ENCODE assay signal across 33 cellular contexts in the genomic region with DNA sequence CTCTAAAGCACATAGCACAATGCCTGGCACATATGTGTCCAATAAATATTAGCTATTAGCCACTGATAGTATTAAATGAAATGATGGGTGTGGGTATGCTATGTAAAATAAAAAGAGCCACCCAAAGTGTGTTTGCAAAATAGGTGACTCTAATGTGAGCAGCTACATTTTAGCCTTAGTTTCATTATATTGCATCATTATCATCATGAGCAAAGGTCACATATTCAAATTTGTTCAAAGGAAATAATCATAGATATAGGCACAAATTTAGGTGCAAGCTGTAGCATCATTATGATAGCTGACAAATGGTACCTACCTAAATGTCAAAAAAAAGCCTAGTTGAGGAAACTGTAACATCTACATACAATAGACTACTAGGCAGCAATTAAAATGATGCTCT.
DNase-seq lines count a peak whose midpoint lies in the region; ATAC-seq, FAIRE-seq and TF ChIP-seq lines count a peak whose summit lies in the region.
"Had no signal": no experiment of that assay in that cellular context is flagged by ENCODE, and none has a peak within 500 bp of the region (broad histone marks: within the 10 kb centered on the region; RNA-seq: fewer than 3 reads in every experiment).

No MANE protein-coding gene starts in this region.

- peak; percentile 17 for FAIRE-seq in astrocyte (lab: Jason Lieb, UNC)
- no peak for FAIRE-seq in K562 (lab: Jason Lieb, UNC)
- FAIRE-seq: A204.1, A549 had no signal

- ATAC-seq in K562: no peak
- ATAC-seq in GM18520 (IDR thresholded peaks at IDR 0.05; ENCODE audit: unreplicated experiment): no peak
- ATAC-seq: A549; CD8-positive, alpha-beta T cell had no signal

- H3K27me3 Mint-ChIP-seq in astrocyte (ENCODE audit: low read depth, unreplicated experiment): no peaks in the 10 kb centered on the region
- H3K27me3 Mint-ChIP-seq: B cell; CD4-positive, alpha-beta memory T cell; CD4-positive, alpha-beta T cell; CD4-positive, CD25-positive, alpha-beta regulatory T cell; CD8-positive, alpha-beta memory T cell had no signal

- H3K4me3 Mint-ChIP-seq in astrocyte (ENCODE audit: unreplicated experiment): no peak overlapping the region
- H3K4me3 Mint-ChIP-seq: B cell; CD14-positive monocyte; CD4-positive, alpha-beta memory T cell; CD4-positive, alpha-beta T cell; CD4-positive, CD25-positive, alpha-beta regulatory T cell; CD8-positive, alpha-beta memory T cell; CD8-positive, alpha-beta T cell had no signal

- H3K9me3 ChIP-seq in astrocyte (ENCODE audit: insufficient read depth, low read depth, low read length) (no peaks in the 10 kb centered on the region), K562 (replicated peaks; ENCODE audit: control insufficient read depth, insufficient read depth, low read depth, low read length) (no peaks in the 10 kb centered on the region)
- H3K9me3 ChIP-seq: A549; BE2C; BLaER1; BLaER1 treated with 17β-estradiol and CSF1 and Interleukin-3, amounts not matched to agents 10 nM and 100 nM; Caco-2 had no signal

- no peaks in the 10 kb centered on the region for H3K4me1 Mint-ChIP-seq in astrocyte (ENCODE audit: low read depth, unreplicated experiment)
- H3K4me1 Mint-ChIP-seq: B cell; CD4-positive, alpha-beta memory T cell; CD4-positive, CD25-positive, alpha-beta regulatory T cell; CD8-positive, alpha-beta memory T cell had no signal

- intact Hi-C loops in K562 (cut with micrococcal nuclease): no loop called here

- H3K4me1 ChIP-seq in astrocyte (ENCODE audit: insufficient read depth, low read length): no peaks in the 10 kb centered on the region
- no peaks in the 10 kb centered on the region for H3K4me1 ChIP-seq in K562 (replicated peaks in 1 of 2; ENCODE audit: control insufficient read depth in 2 of 2, insufficient read depth in 2 of 2, low read length in 2 of 2)
- H3K4me1 ChIP-seq: A549; BE2C; BLaER1; BLaER1 treated with 17β-estradiol and CSF1 and Interleukin-3, amounts not matched to agents 10 nM and 100 nM; Caco-2 had no signal

- H3K27me3 ChIP-seq in astrocyte (ENCODE audit: insufficient read depth, low read length) (no peaks in the 10 kb centered on the region), K562 (ENCODE audit: control insufficient read depth in 2 of 2, insufficient read depth in 2 of 2, low read length in 2 of 2) (no peaks in the 10 kb centered on the region)
- H3K27me3 ChIP-seq: BE2C had no signal

- H3K9me3 Mint-ChIP-seq in astrocyte (ENCODE audit: unreplicated experiment): no peaks in the 10 kb centered on the region
- H3K9me3 Mint-ChIP-seq: CD14-positive monocyte; CD4-positive, alpha-beta T cell; CD4-positive, CD25-positive, alpha-beta regulatory T cell; CD8-positive, alpha-beta T cell had no signal

- H3K36me3 Mint-ChIP-seq in astrocyte (ENCODE audit: low read depth, unreplicated experiment): no peaks in the 10 kb centered on the region
- H3K36me3 Mint-ChIP-seq: CD14-positive monocyte; CD4-positive, alpha-beta memory T cell; CD4-positive, CD25-positive, alpha-beta regulatory T cell; CD8-positive, alpha-beta memory T cell; CD8-positive, alpha-beta T cell had no signal

- no peak overlapping the region for H2AFZ ChIP-seq in astrocyte (ENCODE audit: low read depth, low read length)
- H2AFZ ChIP-seq in K562 (ENCODE audit: low read depth, low read length): no peak overlapping the region

- no peak overlapping the region for H3K27ac Mint-ChIP-seq in astrocyte (ENCODE audit: unreplicated experiment)
- H3K27ac Mint-ChIP-seq: B cell; CD4-positive, alpha-beta memory T cell; CD4-positive, alpha-beta T cell; CD4-positive, CD25-positive, alpha-beta regulatory T cell; CD8-positive, alpha-beta memory T cell; CD8-positive, alpha-beta T cell had no signal

- no peak for TF ChIP-seq RAD21 in K562 (CRISPR knock-in tag; conservative IDR thresholded peaks at IDR 0.05 in 1 of 2, IDR thresholded peaks at IDR 0.05 in 1 of 2)

- CTCF ChIA-PET in K562 (lab: Yijun Ruan, JAX; ENCODE audit: low intra/inter-chr PET ratio): no interaction called here

- H3K4me2 ChIP-seq in astrocyte (ENCODE audit: low read length) (no peak overlapping the region), K562 (ENCODE audit: insufficient read depth, low read length) (no peak overlapping the region)
- H3K4me2 ChIP-seq: A549; BLaER1; BLaER1 treated with 17β-estradiol and CSF1 and Interleukin-3, amounts not matched to agents 10 nM and 100 nM had no signal

- in situ Hi-C loops in K562 (cut with MboI) (no loop called here), ACHN (cut with HindIII; ENCODE audit: low pct_ligation_motif_present, low pct_unique_long_range_greater_than_20kb, low sequenced_read_pairs) (no loop called here)

- H3K79me2 ChIP-seq in astrocyte (ENCODE audit: insufficient read depth, low read length) (no peaks in the 10 kb centered on the region), K562 (ENCODE audit: control insufficient read depth, insufficient read depth, low read length) (no peaks in the 10 kb centered on the region)

- H3K9me1 ChIP-seq in K562 (ENCODE audit: control insufficient read depth, insufficient read depth, low read length): no peaks in the 10 kb centered on the region

- no peak overlapping the region for H3K4me3 ChIP-seq in astrocyte (ENCODE audit: insufficient read depth, low read depth, low read length)
- no peak overlapping the region for H3K4me3 ChIP-seq in K562
- H3K4me3 ChIP-seq: A549; BLaER1; BLaER1 treated with 17β-estradiol and CSF1 and Interleukin-3, amounts not matched to agents 10 nM and 100 nM had no signal

- BruUV-seq in K562 (replicated peaks; lab: Mats Ljungman, UMichigan): no TSS peak

- peak; percentile 18 for DNase-seq in OCI-M1 (lab: John Stamatoyannopoulos, UW)
- DNase-seq in astrocyte (ENCODE audit: low read depth): no peak
- DNase-seq in K562 (ENCODE audit: extremely low read depth in 1 of 4, low spot score in 3 of 4): no peak
- no peak for DNase-seq in middle frontal gyrus (ENCODE audit: extremely low spot score, low spot score)
- no peak for DNase-seq in ACHN
- DNase-seq: 8988T; AML-193; BE2C; C1 segment of cervical spinal cord; Caco-2; Calu3; CD4-positive, alpha-beta memory T cell; CD4-positive, alpha-beta T cell; CD4-positive, CD25-positive, alpha-beta regulatory T cell; CD8-positive, alpha-beta memory T cell; CD8-positive, alpha-beta T cell; COR-L47; DMS 273 treated with DMSO at 0.1 percent for 48 hours; DMS153; DMS53; DMS79; DMS79 treated with DMSO at 0.1 percent for 48 hours; DND-41; EL had no signal

- TF ChIP-seq POLR2A in K562 (conservative IDR thresholded peaks at IDR 0.05): no peak

- H4K20me1 ChIP-seq in astrocyte (ENCODE audit: insufficient read depth, low read length) (no peaks in the 10 kb centered on the region), K562 (replicated peaks; ENCODE audit: control insufficient read depth, insufficient read depth, low read length) (no peaks in the 10 kb centered on the region)
- H4K20me1 ChIP-seq: BLaER1; BLaER1 treated with 17β-estradiol and CSF1 and Interleukin-3, amounts not matched to agents 10 nM and 100 nM had no signal

- no peak overlapping the region for H3K27ac ChIP-seq in astrocyte (ENCODE audit: low read depth, low read length)
- no peak overlapping the region for H3K27ac ChIP-seq in K562 (ENCODE audit: extremely low read depth, low read depth, low read length)
- H3K27ac ChIP-seq: 22Rv1; A549; BLaER1; BLaER1 treated with 17β-estradiol and CSF1 and Interleukin-3, amounts not matched to agents 10 nM and 100 nM; C4-2B had no signal

- H3K9ac ChIP-seq in astrocyte (ENCODE audit: low read length) (no peak overlapping the region), K562 (ENCODE audit: insufficient read depth in 1 of 2, low read depth in 2 of 2, low read length in 2 of 2) (no peak overlapping the region)
- H3K9ac ChIP-seq: BLaER1; BLaER1 treated with 17β-estradiol and CSF1 and Interleukin-3, amounts not matched to agents 10 nM and 100 nM had no signal

- POLR2A ChIA-PET in K562 (lab: Yijun Ruan, JAX): interaction anchor here (1.1 kb wide), 1 partner anchor 95 kb away, joined by 3 read pairs; no protein-coding TSS in a partner anchor

- TF ChIP-seq CTCF in astrocyte (IDR thresholded peaks at IDR 0.05; ENCODE audit: insufficient read depth, low read depth, low read length) (no peak), K562 (IDR thresholded peaks at IDR 0.05 in 2 of 3, conservative IDR thresholded peaks at IDR 0.05 in 1 of 3; ENCODE audit: insufficient read depth in 2 of 3, low read depth in 1 of 3, low read length in 3 of 3) (no peak)

- TF ChIP-seq EP300 in K562 (IDR thresholded peaks at IDR 0.05; ENCODE audit: low read length): no peak

- no peaks in the 10 kb centered on the region for H3K36me3 ChIP-seq in astrocyte (ENCODE audit: insufficient read depth, low read length)
- H3K36me3 ChIP-seq in K562 (ENCODE audit: control insufficient read depth, insufficient read depth, low read length): no peaks in the 10 kb centered on the region
- H3K36me3 ChIP-seq: BE2C; BLaER1; BLaER1 treated with 17β-estradiol and CSF1 and Interleukin-3, amounts not matched to agents 10 nM and 100 nM had no signal

TF ChIP-seq in K562, 482 proteins besides CTCF, POLR2A, EP300 and RAD21:
- no peak for TF ChIP-seq MXI1 (IDR thresholded peaks at IDR 0.05; ENCODE audit: low read depth, low read length)
- peak; percentile 56; the same call in 1 of the 2 replicates for TF ChIP-seq ATF3 (IDR thresholded peaks at IDR 0.05)
- no peak for TF ChIP-seq ATF3 (CRISPR knock-in tag; conservative IDR thresholded peaks at IDR 0.05)
- TF ChIP-seq CEBPG (CRISPR knock-in tag; IDR thresholded peaks at IDR 0.05): no peak
- peak in 1 of 2 experiments; percentile 80; a peak in 2 of 4 replicates for TF ChIP-seq CEBPG (tag; conservative IDR thresholded peaks at IDR 0.05 in 1 of 2, IDR thresholded peaks at IDR 0.05 in 1 of 2)
- 0 out of 4 replicates have a peak, but pooled peaks have one; percentile 20 to 33 for TF ChIP-seq TRIM24 (IDR thresholded peaks at IDR 0.05)
TF ChIP-seq in K562: peak in this region for 3.
